13 cellular contexts compared by ENCODE assay signal in the genomic region with DNA sequence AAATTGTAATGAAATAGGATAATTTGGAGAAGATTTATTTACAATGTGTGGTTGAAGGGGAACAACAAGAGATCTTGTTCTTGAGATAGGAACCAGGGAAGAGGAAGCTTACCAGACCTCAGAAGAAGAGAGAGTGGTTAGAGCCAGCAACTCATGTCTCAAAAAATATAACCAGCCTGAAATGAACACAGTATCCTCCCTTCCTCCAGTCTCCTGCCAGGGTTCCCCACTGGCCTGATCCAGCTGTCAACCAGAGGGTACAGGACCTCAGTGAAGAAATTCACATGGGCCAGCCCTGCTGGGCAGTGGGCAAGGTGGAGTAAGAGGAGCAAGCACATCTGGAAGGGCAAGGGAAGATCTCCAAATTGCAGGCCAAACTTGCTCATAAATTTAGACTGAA.
A peak's percentile ranks its signal among the peaks of the same experiment; 100 is the strongest.
DNase-seq lines count a peak whose midpoint lies in the region; FAIRE-seq and TF ChIP-seq lines count a peak whose summit lies in the region.
"Had no signal": no experiment of that assay in that cellular context is flagged by ENCODE, and none has a peak within 500 bp of the region (broad histone marks: within the 10 kb centered on the region; RNA-seq: fewer than 3 reads in every experiment).

No MANE protein-coding gene starts in this region.

- H3K27me3 ChIP-seq in osteoblast (ENCODE audit: insufficient read depth, low read length): no peaks in the 10 kb centered on the region
- H3K27me3 ChIP-seq: MG63 had no signal

- no peak overlapping the region for H3K4me3 Mint-ChIP-seq in activated CD4-positive, alpha-beta T cell treated with anti-CD3 and anti-CD28 coated beads, Interleukin-2, amount 10 ng/mL, durations not matched to agents 24 days and 14 days
- no peak overlapping the region for H3K4me3 Mint-ChIP-seq in activated T-helper 2 cell treated with anti-CD3 and anti-CD28 coated beads, Interferon-gamma antibody, Interleukin-2, Interleukin-4, amounts not matched to agents 10 μg/mL and 5 μg/mL and 100 μg/mL, durations not matched to agents 14 hours and 24 hours and 36 hours (ENCODE audit: low read depth)

- no peak for TF ChIP-seq CTCF in osteoblast (IDR thresholded peaks at IDR 0.05; ENCODE audit: extremely low read depth, low read depth, low read length)

- no peaks in the 10 kb centered on the region for H3K4me1 ChIP-seq in osteoblast (ENCODE audit: insufficient read depth, low read length)

- no peak overlapping the region for H3K4me2 ChIP-seq in osteoblast (ENCODE audit: insufficient read depth, low read length)

- H3K4me3 ChIP-seq in osteoblast (ENCODE audit: insufficient read depth, low read length): no peak overlapping the region
- H3K4me3 ChIP-seq: MG63 had no signal

- H3K36me3 Mint-ChIP-seq in activated CD4-positive, alpha-beta T cell treated with anti-CD3 and anti-CD28 coated beads, Interleukin-2, amount 10 ng/mL, durations not matched to agents 24 days and 14 days (ENCODE audit: low read depth): peaks cover 19% of the 10 kb centered on the region
- peaks cover 22% of the 10 kb centered on the region for H3K36me3 Mint-ChIP-seq in activated T-helper 2 cell treated with anti-CD3 and anti-CD28 coated beads, Interferon-gamma antibody, Interleukin-2, Interleukin-4, amounts not matched to agents 10 μg/mL and 5 μg/mL and 100 μg/mL, durations not matched to agents 14 hours and 24 hours and 36 hours (ENCODE audit: low read depth)

- no peaks in the 10 kb centered on the region for H3K27me3 Mint-ChIP-seq in activated CD4-positive, alpha-beta T cell treated with anti-CD3 and anti-CD28 coated beads, Interleukin-2, amount 10 ng/mL, durations not matched to agents 24 days and 14 days
- H3K27me3 Mint-ChIP-seq in activated T-helper 2 cell treated with anti-CD3 and anti-CD28 coated beads, Interferon-gamma antibody, Interleukin-2, Interleukin-4, amounts not matched to agents 10 μg/mL and 5 μg/mL and 100 μg/mL, durations not matched to agents 14 hours and 24 hours and 36 hours (ENCODE audit: low read depth): no peaks in the 10 kb centered on the region

- no peaks in the 10 kb centered on the region for H3K36me3 ChIP-seq in osteoblast (ENCODE audit: insufficient read depth, low read length)
- H3K36me3 ChIP-seq: MG63 had no signal

- peaks cover 16% of the 10 kb centered on the region for H3K9me3 Mint-ChIP-seq in activated CD4-positive, alpha-beta T cell treated with anti-CD3 and anti-CD28 coated beads, Interleukin-2, amount 10 ng/mL, durations not matched to agents 24 days and 14 days
- peaks cover 22% of the 10 kb centered on the region for H3K9me3 Mint-ChIP-seq in activated T-helper 2 cell treated with anti-CD3 and anti-CD28 coated beads, Interferon-gamma antibody, Interleukin-2, Interleukin-4, amounts not matched to agents 10 μg/mL and 5 μg/mL and 100 μg/mL, durations not matched to agents 14 hours and 24 hours and 36 hours

- no peak overlapping the region for H3K27ac ChIP-seq in osteoblast (ENCODE audit: low read depth, low read length)

- H4K20me1 ChIP-seq in osteoblast (ENCODE audit: insufficient read depth, low read length): no peaks in the 10 kb centered on the region

- no peak overlapping the region for H2AFZ ChIP-seq in osteoblast (ENCODE audit: low read length)

- intact Hi-C loops in activated CD4-positive, alpha-beta T cell treated with anti-CD3 and anti-CD28 coated beads, Interleukin-2, amount 10 ng/mL, durations not matched to agents 24 days and 14 days (cut with micrococcal nuclease): no loop called here
- intact Hi-C loops in activated T-helper 2 cell treated with anti-CD3 and anti-CD28 coated beads, Interferon-gamma antibody, Interleukin-2, Interleukin-4, amounts not matched to agents 10 μg/mL and 5 μg/mL and 100 μg/mL, durations not matched to agents 14 hours and 24 hours and 36 hours (cut with micrococcal nuclease): no loop called here

- DNase-seq in activated CD4-positive, alpha-beta T cell treated with anti-CD3 and anti-CD28 coated beads, Interleukin-2, amount 10 ng/mL, durations not matched to agents 24 days and 14 days: no peak
- no peak for DNase-seq in activated CD4-positive, alpha-beta T cell treated with anti-CD3 and anti-CD28 coated beads, Interleukin-2, amount 50 U/mL, for 1 hour
- DNase-seq in NOMO-1 treated with DMSO at 0.1 percent for 48 hours (lab: John Stamatoyannopoulos, UW; ENCODE audit: unreplicated experiment) (peak; percentile 80), osteoblast (ENCODE audit: insufficient read length, low spot score, missing footprints) (peak; percentile 29), frontal cortex (ENCODE audit: low spot score in 2 of 2) (no peak), NCI-H1417 (lab: John Stamatoyannopoulos, UW) (no peak)
- no peak for DNase-seq in activated T-helper 2 cell treated with anti-CD3 and anti-CD28 coated beads, Interferon-gamma antibody, Interleukin-2, Interleukin-4, amounts not matched to agents 10 μg/mL and 5 μg/mL and 100 μg/mL, durations not matched to agents 14 hours and 24 hours and 36 hours (ENCODE audit: low spot score)
- no peak for DNase-seq in stimulated activated CD4-positive, alpha-beta T cell treated with anti-CD3 and anti-CD28 coated beads, Interleukin-15, amount 100 ng/mL, for 24 hours
- DNase-seq: activated CD8-positive, alpha-beta memory T cell treated with anti-CD3 and anti-CD28 coated beads, Interleukin-2, amount 50 U/mL, for 4 hours; MG63; midbrain; posterior cingulate gyrus had no signal

- no peak for FAIRE-seq in frontal cortex (lab: Jason Lieb, UNC)
- FAIRE-seq: A204.1 had no signal

- peak overlapping the region; percentile 9 for H3K27ac Mint-ChIP-seq in activated CD4-positive, alpha-beta T cell treated with anti-CD3 and anti-CD28 coated beads, Interleukin-2, amount 10 ng/mL, durations not matched to agents 24 days and 14 days
- peak overlapping the region; percentile 53 for H3K27ac Mint-ChIP-seq in activated T-helper 2 cell treated with anti-CD3 and anti-CD28 coated beads, Interferon-gamma antibody, Interleukin-2, Interleukin-4, amounts not matched to agents 10 μg/mL and 5 μg/mL and 100 μg/mL, durations not matched to agents 14 hours and 24 hours and 36 hours

- no peaks in the 10 kb centered on the region for H3K79me2 ChIP-seq in osteoblast (ENCODE audit: insufficient read depth, low read length)

- H3K9me3 ChIP-seq in osteoblast (ENCODE audit: low read depth, low read length): no peaks in the 10 kb centered on the region

- peaks cover 30% of the 10 kb centered on the region for H3K4me1 Mint-ChIP-seq in activated CD4-positive, alpha-beta T cell treated with anti-CD3 and anti-CD28 coated beads, Interleukin-2, amount 10 ng/mL, durations not matched to agents 24 days and 14 days
- peaks cover 39% of the 10 kb centered on the region for H3K4me1 Mint-ChIP-seq in activated T-helper 2 cell treated with anti-CD3 and anti-CD28 coated beads, Interferon-gamma antibody, Interleukin-2, Interleukin-4, amounts not matched to agents 10 μg/mL and 5 μg/mL and 100 μg/mL, durations not matched to agents 14 hours and 24 hours and 36 hours (ENCODE audit: low read depth)

Comparison
In these comparisons a context has a peak if more than half of its experiments do, and no peak if none do; other contexts are left out.
1. DNase-seq: peak in NOMO-1 treated with DMSO at 0.1 percent for 48 hours (single experiment) and osteoblast (single experiment); none in activated CD4-positive, alpha-beta T cell treated with anti-CD3 and anti-CD28 coated beads, Interleukin-2, amount 10 ng/mL, durations not matched to agents 24 days and 14 days (single experiment), activated CD4-positive, alpha-beta T cell treated with anti-CD3 and anti-CD28 coated beads, Interleukin-2, amount 50 U/mL, for 1 hour (single experiment), activated T-helper 2 cell treated with anti-CD3 and anti-CD28 coated beads, Interferon-gamma antibody, Interleukin-2, Interleukin-4, amounts not matched to agents 10 μg/mL and 5 μg/mL and 100 μg/mL, durations not matched to agents 14 hours and 24 hours and 36 hours (single experiment), frontal cortex (0 of 2), stimulated activated CD4-positive, alpha-beta T cell treated with anti-CD3 and anti-CD28 coated beads, Interleukin-15, amount 100 ng/mL, for 24 hours (single experiment) and NCI-H1417 (0 of 3).